In the genomic region with DNA sequence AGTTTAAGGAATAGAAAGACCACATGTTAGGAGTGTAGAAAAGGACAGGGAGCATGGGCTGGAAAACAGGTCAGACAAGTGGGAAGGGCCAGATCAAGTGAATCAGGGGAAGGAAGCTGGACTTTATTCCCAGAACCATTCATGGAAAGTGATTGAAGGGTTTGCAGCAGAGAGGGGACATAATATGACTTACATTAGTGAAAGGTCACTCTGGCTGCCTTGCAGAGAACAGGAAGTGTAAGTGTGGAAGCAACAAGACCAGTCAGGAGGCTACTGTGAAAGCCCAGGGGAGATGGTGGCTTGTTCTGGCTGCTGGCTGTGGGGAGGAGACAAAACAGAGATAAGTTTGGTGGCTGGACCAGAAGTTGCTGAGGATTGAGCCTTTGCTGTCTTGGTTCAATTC, we compare ENCODE assay signal across 8 cellular contexts.
DNase-seq lines count a peak whose midpoint lies in the region; ATAC-seq and TF ChIP-seq lines count a peak whose summit lies in the region.

No MANE protein-coding gene starts in this region.

- H2AFZ ChIP-seq in trophoblast cell (ENCODE audit: insufficient read depth, low read length, poor library complexity) = no peak overlapping the region

- H4K8ac ChIP-seq in trophoblast cell (ENCODE audit: low read depth, low read length) = peak overlapping the region; percentile 66

- peak overlapping the region; percentile 95 for H4K91ac ChIP-seq in trophoblast cell (ENCODE audit: low read depth, low read length)

- peak overlapping the region; percentile 84 for H2AK5ac ChIP-seq in trophoblast cell (ENCODE audit: low read length)

- peaks cover 52% of the 10 kb centered on the region for H3K79me1 ChIP-seq in trophoblast cell (ENCODE audit: low read length)

- peak overlapping the region; percentile 19 for H4K12ac ChIP-seq in trophoblast cell (ENCODE audit: low read depth, low read length)

- no peak overlapping the region for H3K9ac ChIP-seq in trophoblast cell (ENCODE audit: low read length)

- no peak overlapping the region for H3K4me2 ChIP-seq in trophoblast cell (ENCODE audit: low read length)

- H3K18ac ChIP-seq in trophoblast cell (ENCODE audit: low read length) = peak overlapping the region; percentile 83

- no peaks in the 10 kb centered on the region for H3K27me3 ChIP-seq in adrenal gland
- no peaks in the 10 kb centered on the region for H3K27me3 ChIP-seq in trophoblast cell (ENCODE audit: insufficient read depth, low read length)

- peak overlapping the region; percentile 87 for H2BK5ac ChIP-seq in trophoblast cell (ENCODE audit: low read depth, low read length, poor library complexity)

- H3K14ac ChIP-seq in trophoblast cell (ENCODE audit: low read length) = peak overlapping the region; percentile 74

- H3K4me3 ChIP-seq in adrenal gland (no peak overlapping the region), trophoblast cell (ENCODE audit: low read depth, low read length) (no peak overlapping the region), foreskin fibroblast (ENCODE audit: low read depth in 1 of 2, low read length in 2 of 2) (no peak overlapping the region)

- H3K79me2 ChIP-seq in trophoblast cell (ENCODE audit: control insufficient read depth, insufficient read depth, low read length, poor library complexity) = peaks cover 6% of the 10 kb centered on the region

- TF ChIP-seq CTCF in adrenal gland (IDR thresholded peaks at IDR 0.05) = no peak
- no peak for TF ChIP-seq CTCF in foreskin fibroblast (IDR thresholded peaks at IDR 0.05; ENCODE audit: low read depth, low read length)

- H2BK12ac ChIP-seq in trophoblast cell (ENCODE audit: low read length) = peak overlapping the region; percentile 94

- H2BK120ac ChIP-seq in trophoblast cell (ENCODE audit: insufficient read depth, low read length, poor library complexity) = peak overlapping the region; percentile 92

- peaks cover 13 to 23% of the 10 kb centered on the region in 2 donors for H3K4me1 ChIP-seq in adrenal gland (replicated peaks in 1 of 2)
- peaks cover 37 to 47% of the 10 kb centered on the region in 2 experiments for H3K4me1 ChIP-seq in trophoblast cell (ENCODE audit: control insufficient read depth in 1 of 2, insufficient read depth in 2 of 2, low read length in 2 of 2)

- H3K4ac ChIP-seq in trophoblast cell (ENCODE audit: low read depth, low read length) = peak overlapping the region; percentile 53

- H3K36me3 ChIP-seq in adrenal gland (replicated peaks in 1 of 2) = no peaks in the 10 kb centered on the region
- H3K36me3 ChIP-seq in trophoblast cell (ENCODE audit: control insufficient read depth in 1 of 2, insufficient read depth in 2 of 2, low read length in 2 of 2) = no peaks in the 10 kb centered on the region

- peak; percentile 5 to 24 for DNase-seq in AML-193 (lab: John Stamatoyannopoulos, UW)
- DNase-seq in adrenal gland = peak in 5 of 7 donors; percentile 28 to 64 (median 45)
- DNase-seq in trophoblast cell = peak in 1 of 2 donors; percentile 24
- DNase-seq in hypothalamus (lab: John Stamatoyannopoulos, UW) = no peak
- DNase-seq in NCI-H2196 (lab: John Stamatoyannopoulos, UW; ENCODE audit: unreplicated experiment) = no peak
- no peak for DNase-seq in foreskin fibroblast

- no peaks in the 10 kb centered on the region for H3K9me3 ChIP-seq in adrenal gland (replicated peaks in 1 of 3)
- peaks cover 2% of the 10 kb centered on the region for H3K9me3 ChIP-seq in trophoblast cell (ENCODE audit: insufficient read depth, low read depth, low read length)

- no peak for TF ChIP-seq POLR2A in adrenal gland (IDR thresholded peaks at IDR 0.05)

- intact Hi-C loops in adrenal gland (cut with DNase I) = no loop called here

- ATAC-seq in GM19043 (IDR thresholded peaks at IDR 0.05; ENCODE audit: low read depth, unreplicated experiment) = peak; percentile 79
- peak; percentile 75 for ATAC-seq in HG03196 (IDR thresholded peaks at IDR 0.05; ENCODE audit: unreplicated experiment)

- H3K23ac ChIP-seq in trophoblast cell (ENCODE audit: low read length) = no peak overlapping the region

- H3K27ac ChIP-seq in adrenal gland (peak overlapping the region in 2 of 5 donors; percentile 34 to 57), trophoblast cell (ENCODE audit: low read depth, low read length) (peak overlapping the region; percentile 94)

Comparison
In these comparisons a context has a peak if more than half of its experiments do, and no peak if none do; other contexts are left out.
1. DNase-seq: peak in AML-193 (2 of 2) and adrenal gland (5 of 7); none in hypothalamus (0 of 51), NCI-H2196 (single experiment) and foreskin fibroblast (0 of 2).